18 cellular contexts compared by ENCODE assay signal in the genomic region with DNA sequence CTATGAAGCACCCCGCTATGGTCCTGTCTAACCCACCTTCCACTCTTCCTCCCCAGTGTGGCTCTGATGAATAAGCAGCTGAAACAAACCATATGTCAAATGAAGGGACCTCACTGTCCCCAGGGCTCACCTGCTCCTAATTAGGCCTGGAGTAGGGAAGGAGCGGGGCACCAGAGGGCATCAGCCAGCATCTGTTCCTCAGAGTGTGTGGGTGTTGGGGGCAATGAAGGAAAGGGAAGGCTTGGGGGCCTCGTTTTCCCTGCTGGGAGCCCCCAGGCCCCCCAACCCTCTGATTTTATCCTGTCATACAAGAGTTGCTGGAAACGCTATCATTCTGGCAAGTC.
DNase-seq lines count a peak whose midpoint lies in the region; ATAC-seq and TF ChIP-seq lines count a peak whose summit lies in the region.
"Had no signal": no experiment of that assay in that cellular context is flagged by ENCODE, and none has a peak within 500 bp of the region (broad histone marks: within the 10 kb centered on the region; RNA-seq: fewer than 3 reads in every experiment).

No MANE protein-coding gene starts in this region.

- H3K23ac ChIP-seq in IMR-90 (ENCODE audit: low read depth, low read length): no peak overlapping the region

- POLR2A ChIA-PET in IMR-90 (lab: Charles Lee; ENCODE audit: unreplicated experiment): no interaction called here
- POLR2A ChIA-PET in SK-N-SH (lab: Yijun Ruan, JAX): no interaction called here

- no peaks in the 10 kb centered on the region for H3K4me1 ChIP-seq in IMR-90 (ENCODE audit: control insufficient read depth, insufficient read depth, low read length)
- H3K4me1 ChIP-seq in SK-N-SH (ENCODE audit: control insufficient read depth in 1 of 2, insufficient read depth in 2 of 2, low read depth in 1 of 2, low read length in 1 of 2): peaks cover 0 to 40% of the 10 kb centered on the region in 2 experiments; a peak in 1 of 4 replicates
- H3K4me1 ChIP-seq in uterus: no peaks in the 10 kb centered on the region

- no peak overlapping the region for H3K4me3 ChIP-seq in IMR-90 (ENCODE audit: insufficient read depth, low read depth, low read length)
- no peak overlapping the region for H3K4me3 ChIP-seq in SK-N-SH (ENCODE audit: low read depth in 2 of 2, low read length in 1 of 2)
- H3K4me3 ChIP-seq in uterus: no peak overlapping the region
- H3K4me3 ChIP-seq: BLaER1 treated with 17β-estradiol and CSF1 and Interleukin-3, amounts not matched to agents 10 nM and 100 nM; GM12878 had no signal

- no TSS peak for BruUV-seq in IMR-90 (replicated peaks; lab: Mats Ljungman, UMichigan)

- peaks cover 26% of the 10 kb centered on the region for H3K36me3 Mint-ChIP-seq in nephron progenitor cell (ENCODE audit: low read depth)
- H3K36me3 Mint-ChIP-seq: CD8-positive, alpha-beta T cell had no signal

- H2BK5ac ChIP-seq in IMR-90 (ENCODE audit: low read depth, low read length, poor library complexity, severe bottlenecking): no peak overlapping the region

- H4K8ac ChIP-seq in IMR-90 (ENCODE audit: low read depth in 2 of 2, low read length in 2 of 2): no peak overlapping the region

- H3K27ac Mint-ChIP-seq in nephron progenitor cell: peak overlapping the region; percentile 55
- H3K27ac Mint-ChIP-seq: CD8-positive, alpha-beta T cell had no signal

- peak; percentile 14 to 18 for DNase-seq in NCI-H524 (lab: John Stamatoyannopoulos, UW)
- no peak for DNase-seq in NCI-H524 treated with DMSO at 0.1 percent for 48 hours (lab: John Stamatoyannopoulos, UW)
- DNase-seq in IMR-90: no peak
- peak; percentile 76 for DNase-seq in SK-N-SH
- no peak for DNase-seq in nephron progenitor cell
- no peak for DNase-seq in MV-4-11 (lab: John Stamatoyannopoulos, UW)
- DNase-seq in uterus: no peak
- DNase-seq in SIG-M5 treated with dmso at 0.1 percent for 504 hours (lab: John Stamatoyannopoulos, UW; ENCODE audit: unreplicated experiment): no peak
- DNase-seq: 8988T; CD8-positive, alpha-beta T cell; COR-L47; DMS 273 treated with DMSO at 0.1 percent for 48 hours; DMS53; DND-41; EL; H9 had no signal

- H3K79me1 ChIP-seq in IMR-90 (ENCODE audit: low read depth in 1 of 2, low read length in 2 of 2): no peaks in the 10 kb centered on the region

- H2AFZ ChIP-seq in IMR-90 (replicated peaks; ENCODE audit: low read length, poor library complexity) (no peak overlapping the region), SK-N-SH (ENCODE audit: low read depth) (no peak overlapping the region)

- TF ChIP-seq POLR2A in IMR-90 (IDR thresholded peaks at IDR 0.05; ENCODE audit: low read depth, low read length) (no peak), uterus (IDR thresholded peaks at IDR 0.05) (no peak)

- H2BK120ac ChIP-seq in IMR-90 (ENCODE audit: low read depth, low read length): no peak overlapping the region

- no peaks in the 10 kb centered on the region for H3K9me1 ChIP-seq in IMR-90 (ENCODE audit: insufficient read depth, low read length)

- H3K9me3 ChIP-seq in IMR-90 (ENCODE audit: control insufficient read depth, insufficient read depth, low read length): no peaks in the 10 kb centered on the region
- H3K9me3 ChIP-seq in SK-N-SH: no peaks in the 10 kb centered on the region
- no peaks in the 10 kb centered on the region for H3K9me3 ChIP-seq in uterus
- H3K9me3 ChIP-seq: BLaER1 treated with 17β-estradiol and CSF1 and Interleukin-3, amounts not matched to agents 10 nM and 100 nM had no signal

- H2AK5ac ChIP-seq in IMR-90 (ENCODE audit: low read depth, low read length): no peak overlapping the region

- peaks cover 17% of the 10 kb centered on the region for H3K4me1 Mint-ChIP-seq in nephron progenitor cell

- in situ Hi-C loops in IMR-90 (cut with MboI; ENCODE audit: low sequenced_read_pairs): no loop called here

- H4K20me1 ChIP-seq in IMR-90 (ENCODE audit: insufficient read depth, low read length) (no peaks in the 10 kb centered on the region), SK-N-SH (ENCODE audit: insufficient read depth) (no peaks in the 10 kb centered on the region)

- TF ChIP-seq CTCF in IMR-90 (conservative IDR thresholded peaks at IDR 0.05; ENCODE audit: low read depth, low read length): no peak
- TF ChIP-seq CTCF in SK-N-SH (IDR thresholded peaks at IDR 0.05): no peak
- no peak for TF ChIP-seq CTCF in nephron progenitor cell (IDR thresholded peaks at IDR 0.05)
- TF ChIP-seq CTCF in uterus (IDR thresholded peaks at IDR 0.05): no peak

- WGBS in IMR-90 (ENCODE audit: extremely low coverage in 2 of 2, insufficient read length in 1 of 2), 2 experiments: 100% methylated on average over 1 of the region's 4 CpGs; no CpG with 5 or more reads in 1 of the 2 experiments
- 26% methylated on average over 3 of the region's 4 CpGs for WGBS in SK-N-SH (ENCODE audit: low lambda C conversion rate)

- H3K14ac ChIP-seq in IMR-90 (replicated peaks; ENCODE audit: low read depth, low read length): no peak overlapping the region

- H3K56ac ChIP-seq in IMR-90 (ENCODE audit: extremely low read depth, insufficient read depth, low read length): no peak overlapping the region

- no peaks in the 10 kb centered on the region for H3F3A ChIP-seq in SK-N-SH (replicated peaks; ENCODE audit: insufficient read depth)

- H3K4me2 ChIP-seq in IMR-90 (ENCODE audit: low read depth, low read length) (no peak overlapping the region), SK-N-SH (no peak overlapping the region)
- H3K4me2 ChIP-seq: BLaER1 treated with 17β-estradiol and CSF1 and Interleukin-3, amounts not matched to agents 10 nM and 100 nM had no signal

- H3K18ac ChIP-seq in IMR-90 (ENCODE audit: low read depth, low read length): no peak overlapping the region

- no peak overlapping the region for H3K4ac ChIP-seq in IMR-90 (ENCODE audit: low read depth, low read length)

- no peak overlapping the region for H4K5ac ChIP-seq in IMR-90 (ENCODE audit: low read depth, low read length)

- H3K27me3 ChIP-seq in IMR-90 (ENCODE audit: control insufficient read depth, insufficient read depth, low read length) (no peaks in the 10 kb centered on the region; the same call in none of the 2 replicates), SK-N-SH (ENCODE audit: insufficient read depth) (no peaks in the 10 kb centered on the region), uterus (no peaks in the 10 kb centered on the region)
- H3K27me3 ChIP-seq: BLaER1 treated with 17β-estradiol and CSF1 and Interleukin-3, amounts not matched to agents 10 nM and 100 nM had no signal

- dilution Hi-C loops in IMR-90 (cut with HindIII; ENCODE audit: low sequenced_read_pairs, unreplicated experiment): no loop called here

- no peaks in the 10 kb centered on the region for H3K36me3 ChIP-seq in IMR-90 (ENCODE audit: control insufficient read depth, insufficient read depth, low read length)
- H3K36me3 ChIP-seq in SK-N-SH (replicated peaks in 1 of 2; ENCODE audit: control insufficient read depth in 1 of 2, insufficient read depth in 2 of 2, low read length in 1 of 2): no peaks in the 10 kb centered on the region
- no peaks in the 10 kb centered on the region for H3K36me3 ChIP-seq in uterus

- H3K27ac ChIP-seq in IMR-90 (ENCODE audit: insufficient read depth, low read length): no peak overlapping the region
- H3K27ac ChIP-seq in SK-N-SH (ENCODE audit: low read depth in 2 of 2, low read length in 1 of 2): peak overlapping the region in 1 of 2 experiments; percentile 76; a peak in 2 of 4 replicates
- no peak overlapping the region for H3K27ac ChIP-seq in uterus
- H3K27ac ChIP-seq: BLaER1 treated with 17β-estradiol and CSF1 and Interleukin-3, amounts not matched to agents 10 nM and 100 nM had no signal

- H3K27me3 Mint-ChIP-seq in nephron progenitor cell (ENCODE audit: low read depth, poor library complexity): peaks cover 6% of the 10 kb centered on the region

- peak overlapping the region; percentile 45 for H2AK9ac ChIP-seq in IMR-90 (replicated peaks; ENCODE audit: low read depth, low read length, poor library complexity)

- no peak overlapping the region for H3K9ac ChIP-seq in IMR-90 (ENCODE audit: low read depth, low read length)
- H3K9ac ChIP-seq in SK-N-SH: no peak overlapping the region
- H3K9ac ChIP-seq: BLaER1 treated with 17β-estradiol and CSF1 and Interleukin-3, amounts not matched to agents 10 nM and 100 nM had no signal

- no peak overlapping the region for H4K91ac ChIP-seq in IMR-90 (ENCODE audit: insufficient read depth, low read depth, low read length)

- no peak overlapping the region for H3K4me3 Mint-ChIP-seq in nephron progenitor cell
- H3K4me3 Mint-ChIP-seq: CD8-positive, alpha-beta T cell; H9 had no signal

- no peak for ATAC-seq in IMR-90 (ENCODE audit: low read depth)
- ATAC-seq: CD8-positive, alpha-beta T cell; GM12878 had no signal

- no peak overlapping the region for H2BK20ac ChIP-seq in IMR-90 (ENCODE audit: low read depth, low read length)

- no peak overlapping the region for H2BK15ac ChIP-seq in IMR-90 (ENCODE audit: low read depth, low read length)

- H3K79me2 ChIP-seq in SK-N-SH (ENCODE audit: insufficient read depth): no peaks in the 10 kb centered on the region

- TF ChIP-seq RAD21 in IMR-90 (IDR thresholded peaks at IDR 0.05; ENCODE audit: low read length): no peak
- TF ChIP-seq RAD21 in SK-N-SH (IDR thresholded peaks at IDR 0.05; ENCODE audit: low read length): peak; percentile 3

- CTCF ChIA-PET in IMR-90 (lab: Yijun Ruan, JAX): no interaction called here
- CTCF ChIA-PET in SK-N-SH (lab: Yijun Ruan, JAX): interaction anchor here (1.0 to 2.0 kb wide), 6 partner anchors 9 to 244 kb away, joined by 3 to 12 read pairs (median 5); a partner anchor contains a TSS

- peak in 1 of 2 experiments; percentile 91; a peak in 2 of 4 replicates for TF ChIP-seq EP300 in SK-N-SH (IDR thresholded peaks at IDR 0.05; ENCODE audit: borderline replicate concordance in 1 of 2, low read depth in 1 of 2, low read length in 1 of 2)

- no peaks in the 10 kb centered on the region for H3K9me3 Mint-ChIP-seq in nephron progenitor cell
- H3K9me3 Mint-ChIP-seq: CD8-positive, alpha-beta T cell; H9 had no signal

- H3K9me2 ChIP-seq in SK-N-SH: no peaks in the 10 kb centered on the region

- intact Hi-C loops in IMR-90 (cut with micrococcal nuclease): no loop called here
- intact Hi-C loops in uterus (cut with DNase I; ENCODE audit: low total_unique reads): no loop called here

TF ChIP-seq in SK-N-SH, 30 proteins besides CTCF, POLR2A, EP300 and RAD21 (continues in another document):
- TF ChIP-seq FOXJ3 (CRISPR knock-in tag; IDR thresholded peaks at IDR 0.05): peak; percentile 81
- peak; percentile 66 for TF ChIP-seq CHD2 (IDR thresholded peaks at IDR 0.05; ENCODE audit: low read length, partially characterized antibody)

Comparison
In these comparisons a context has a peak if more than half of its experiments do, and no peak if none do; other contexts are left out.
1. DNase-seq: peak in NCI-H524 (2 of 2) and SK-N-SH (single experiment); none in NCI-H524 treated with DMSO at 0.1 percent for 48 hours (single experiment), IMR-90 (single experiment), nephron progenitor cell (single experiment), MV-4-11 (single experiment), uterus (0 of 2) and SIG-M5 treated with dmso at 0.1 percent for 504 hours (single experiment).